In genomic region chrX:136768469-136769084, GRCh38 we compare ENCODE assay signal across 8 cellular contexts. TPM values are rescaled to one million over a fixed set of nuclear protein-coding genes. Genes with fewer than 3 reads are reported as not detected.
DNase-seq lines count a peak whose midpoint lies in the region; ATAC-seq and TF ChIP-seq lines count a peak whose summit lies in the region.

No MANE protein-coding gene starts in this region.

- peak overlapping the region; percentile 93 for H3K4me2 ChIP-seq in OCI-LY7 (ENCODE audit: low read length)

- H2AFZ ChIP-seq in OCI-LY7 (ENCODE audit: low read length): peak overlapping the region; percentile 40; the same call in 1 of the 2 replicates

- no peaks in the 10 kb centered on the region for H3K9me3 ChIP-seq in OCI-LY7 (ENCODE audit: low read length)

- peaks cover 71% of the 10 kb centered on the region for H3K4me1 ChIP-seq in OCI-LY7 (ENCODE audit: insufficient read depth, low read length, poor library complexity, severe bottlenecking)

- POLR2A ChIA-PET in OCI-LY7 (lab: Charles Lee): interaction anchor here (0.6 to 1.1 kb wide), 3 partner anchors 11 to 121 kb away, joined by 3 to 4 read pairs (median 4); no protein-coding TSS in a partner anchor

- peak overlapping the region; percentile 71 for H3K27ac ChIP-seq in OCI-LY7 (ENCODE audit: low read depth, low read length, poor library complexity, severe bottlenecking)

- H3K36me3 ChIP-seq in OCI-LY7 (ENCODE audit: insufficient read depth, low read length): peaks cover 46% of the 10 kb centered on the region

- peak overlapping the region; percentile 75 to 94 (median 91) for H3K27ac Mint-ChIP-seq in CD14-positive monocyte

- H3K9me3 Mint-ChIP-seq in CD14-positive monocyte: peaks cover 0 to 2% (median 0%) of the 10 kb centered on the region in 7 donors

- peak overlapping the region; percentile 71 for H3K4me3 ChIP-seq in OCI-LY7 (ENCODE audit: low read depth, low read length, poor library complexity, severe bottlenecking)

- peaks cover 34% of the 10 kb centered on the region for H3K4me1 Mint-ChIP-seq in CD14-positive monocyte

- H3K9me2 ChIP-seq in OCI-LY7 (ENCODE audit: insufficient read depth, low read length): no peaks in the 10 kb centered on the region

- DNase-seq in CD14-positive monocyte (ENCODE audit: low spot score) (peak; percentile 75), OCI-LY7 (ENCODE audit: low spot score) (peak; percentile 46), left cardiac atrium (peak; percentile 54), inferior parietal cortex (ENCODE audit: extremely low spot score) (no peak)
- peak; percentile 27 for DNase-seq in activated T-helper 9 cell treated with anti-CD3 and anti-CD28 coated beads, Interleukin-2, amount 50 U/mL, for 16 hours (ENCODE audit: low read depth)
- DNase-seq in stimulated activated CD4-positive, alpha-beta T cell treated with anti-CD3 and anti-CD28 coated beads, Interleukin-15, amount 100 ng/mL, for 24 hours: peak; percentile 74

- peaks cover 0 to 6% (median 0%) of the 10 kb centered on the region in 3 donors for H3K27me3 Mint-ChIP-seq in CD14-positive monocyte (ENCODE audit: low read depth in 3 of 3)

- H3K79me2 ChIP-seq in OCI-LY7 (ENCODE audit: insufficient read depth, low read depth, low read length): peaks cover 89% of the 10 kb centered on the region

- peak; percentile 35 for ATAC-seq in GM21723 (IDR thresholded peaks at IDR 0.05; ENCODE audit: unreplicated experiment)
- ATAC-seq in left cardiac atrium: peak; percentile 13 to 66
- no peak for ATAC-seq in HG03439 (IDR thresholded peaks at IDR 0.05; ENCODE audit: unreplicated experiment)

- H3K36me3 Mint-ChIP-seq in CD14-positive monocyte: peaks cover 12 to 24% of the 10 kb centered on the region in 2 donors

- CTCF ChIA-PET in OCI-LY7 (lab: Charles Lee; ENCODE audit: unreplicated experiment): interaction anchor here (1.1 kb wide), 1 partner anchor 9 kb away, joined by 3 read pairs; no protein-coding TSS in a partner anchor

- BruUV-seq in OCI-LY7 (replicated peaks; lab: Mats Ljungman, UMichigan): no TSS peak

- no peaks in the 10 kb centered on the region for H4K20me1 ChIP-seq in OCI-LY7 (ENCODE audit: insufficient read depth, low read length)

- intact Hi-C loops in CD14-positive monocyte (cut with micrococcal nuclease) (loop anchor here in 1 of 2 donors (10.0 kb wide), 1 partner anchor 86 kb away; no protein-coding TSS in a partner anchor), OCI-LY7 (cut with micrococcal nuclease; ENCODE audit: unreplicated experiment) (no loop called here), left cardiac atrium (cut with DNase I) (loop anchor here in 1 of 2 donors (10.0 kb wide), 1 partner anchor 54 kb away; no protein-coding TSS in a partner anchor)

- TF ChIP-seq CTCF in CD14-positive monocyte (IDR thresholded peaks at IDR 0.05) (no peak), OCI-LY7 (conservative IDR thresholded peaks at IDR 0.05; ENCODE audit: low read length) (no peak)

- peak overlapping the region; percentile 57 to 81 for H3K4me3 Mint-ChIP-seq in CD14-positive monocyte

RNA-seq across cellular contexts. Expression of gene ARHGEF6, which starts 12.2 kb away (rescaled TPM):
- 10 to 100 TPM; 51.4 to 79.2 TPM for polyA plus RNA-seq in CD14-positive monocyte
- total RNA-seq in OCI-LY7 (2014; rRNA removed; shearing (Covaris generic)): 50.8 and 52.3 TPM in 2 replicates
- total RNA-seq in OCI-LY7 (2022): 64.5 and 79.5 TPM in 2 replicates
- total RNA-seq in left cardiac atrium: 10 to 100 TPM; 34.9 to 40.0 TPM
